In genomic region chr5:105501315-105501714, GRCh38 we compare ENCODE assay signal across 16 cellular contexts.
DNase-seq lines count a peak whose midpoint lies in the region; ATAC-seq and TF ChIP-seq lines count a peak whose summit lies in the region.
"Had no signal": no experiment of that assay in that cellular context is flagged by ENCODE, and none has a peak within 500 bp of the region (broad histone marks: within the 10 kb centered on the region; RNA-seq: fewer than 3 reads in every experiment).

No MANE protein-coding gene starts in this region.

- 0 out of 2 replicates have a peak overlapping the region, but pooled peaks have one; percentile 14 for H3K27ac Mint-ChIP-seq in GM23338
- no peak overlapping the region for H3K27ac Mint-ChIP-seq in CD4-positive, alpha-beta memory T cell
- H3K27ac Mint-ChIP-seq: CD4-positive, alpha-beta T cell; T-helper 17 cell had no signal

- peak; percentile 75 for ATAC-seq in GM23338
- ATAC-seq: HepG2, T-helper 17 cell had no signal

- H4K20me1 ChIP-seq in GM23338 (replicated peaks; ENCODE audit: insufficient read depth), result no peaks in the 10 kb centered on the region

- no peak overlapping the region for H3K4me3 ChIP-seq in GM23338
- H3K4me3 ChIP-seq in CD4-positive, alpha-beta memory T cell (ENCODE audit: low read length in 2 of 2), result no peak overlapping the region
- H3K4me3 ChIP-seq: SJSA1 had no signal

- no peaks in the 10 kb centered on the region for H3K79me2 ChIP-seq in GM23338 (replicated peaks; ENCODE audit: insufficient read depth)

- DNase-seq in NCI-H2107 treated with DMSO at 0.1 percent for 48 hours (lab: John Stamatoyannopoulos, UW; ENCODE audit: unreplicated experiment) (peak; percentile 1), NCI-H2107 (lab: John Stamatoyannopoulos, UW) (no peak), GM23338 (ENCODE audit: low spot score) (no peak), NCI-H748 treated with DMSO at 0.1 percent for 48 hours (lab: John Stamatoyannopoulos, UW) (peak; percentile 14), iPS-NIHi7 (ENCODE audit: extremely low spot score) (peak; percentile 13), 8988T (no peak)
- no peak for DNase-seq in CD4-positive, alpha-beta memory T cell
- DNase-seq in activated CD4-positive, alpha-beta T cell treated with anti-CD3 and anti-CD28 coated beads, Interleukin-2, amount 50 U/mL, for 4 hours, result no peak
- DNase-seq: Calu3; CD4-positive, alpha-beta T cell; KBM-7; NCI-H1105; NCI-H2029; T-helper 17 cell had no signal

- no peaks in the 10 kb centered on the region for H3K9me3 Mint-ChIP-seq in GM23338
- H3K9me3 Mint-ChIP-seq in CD4-positive, alpha-beta memory T cell, result peaks cover 0 to 15% (median 6%) of the 10 kb centered on the region in 8 donors

- H3K4me3 Mint-ChIP-seq in GM23338, result no peak overlapping the region
- H3K4me3 Mint-ChIP-seq in CD4-positive, alpha-beta memory T cell, result no peak overlapping the region
- H3K4me3 Mint-ChIP-seq: CD4-positive, alpha-beta T cell; T-helper 17 cell had no signal

- H3K27me3 ChIP-seq in GM23338 (ENCODE audit: insufficient read depth), result no peaks in the 10 kb centered on the region
- no peaks in the 10 kb centered on the region for H3K27me3 ChIP-seq in CD4-positive, alpha-beta memory T cell (ENCODE audit: insufficient read depth, low read length)
- H3K27me3 ChIP-seq: SJSA1 had no signal

- no peaks in the 10 kb centered on the region for H3F3A ChIP-seq in GM23338 (replicated peaks; ENCODE audit: low read depth)

- H3K9me3 ChIP-seq in CD4-positive, alpha-beta memory T cell (ENCODE audit: control insufficient read depth in 1 of 2, low read length in 2 of 2), result peaks cover 0 to 4% of the 10 kb centered on the region in 2 donors
- H3K9me3 ChIP-seq: SJSA1 had no signal

- no peaks in the 10 kb centered on the region for H3K36me3 ChIP-seq in GM23338 (ENCODE audit: insufficient read depth)
- H3K36me3 ChIP-seq in CD4-positive, alpha-beta memory T cell (ENCODE audit: insufficient read depth, low read length), result no peaks in the 10 kb centered on the region
- H3K36me3 ChIP-seq: SJSA1 had no signal

- POLR2A ChIA-PET in CD4-positive, alpha-beta memory T cell (lab: Charles Lee; ENCODE audit: partially characterized antibody), result no interaction called here

- H3K27ac ChIP-seq in GM23338 (ENCODE audit: low read depth), result no peak overlapping the region
- no peak overlapping the region for H3K27ac ChIP-seq in CD4-positive, alpha-beta memory T cell (ENCODE audit: low read depth, low read length)
- H3K27ac ChIP-seq: SJSA1 had no signal

- no peak overlapping the region for H2AFZ ChIP-seq in GM23338

- intact Hi-C loops in CD4-positive, alpha-beta memory T cell (cut with micrococcal nuclease), result no loop called here

- CTCF ChIA-PET in CD4-positive, alpha-beta memory T cell (lab: Charles Lee; ENCODE audit: partially characterized antibody), result no interaction called here

- no peaks in the 10 kb centered on the region for H3K36me3 Mint-ChIP-seq in GM23338 (ENCODE audit: low read depth)
- H3K36me3 Mint-ChIP-seq in CD4-positive, alpha-beta memory T cell, result no peaks in the 10 kb centered on the region

- H3K4me1 ChIP-seq in GM23338 (ENCODE audit: insufficient read depth), result peaks cover 13% of the 10 kb centered on the region
- H3K4me1 ChIP-seq in CD4-positive, alpha-beta memory T cell (ENCODE audit: insufficient read depth, low read length), result no peaks in the 10 kb centered on the region
- H3K4me1 ChIP-seq: SJSA1 had no signal

- H3K4me2 ChIP-seq in GM23338, result no peak overlapping the region

- H3K27me3 Mint-ChIP-seq in GM23338 (ENCODE audit: insufficient read depth, low read depth, poor library complexity), result no peaks in the 10 kb centered on the region
- no peaks in the 10 kb centered on the region for H3K27me3 Mint-ChIP-seq in CD4-positive, alpha-beta memory T cell
- H3K27me3 Mint-ChIP-seq: CD4-positive, alpha-beta T cell; T-helper 17 cell had no signal

- peaks cover 16% of the 10 kb centered on the region for H3K4me1 Mint-ChIP-seq in GM23338
- H3K4me1 Mint-ChIP-seq in CD4-positive, alpha-beta memory T cell, result no peaks in the 10 kb centered on the region
- H3K4me1 Mint-ChIP-seq: T-helper 17 cell had no signal

- TF ChIP-seq CTCF in GM23338 (conservative IDR thresholded peaks at IDR 0.05; ENCODE audit: low read depth in 2 of 2), result no peak

- H3K9me2 ChIP-seq in GM23338 (ENCODE audit: insufficient read depth), result no peaks in the 10 kb centered on the region

TF ChIP-seq in GM23338, 12 proteins besides CTCF, POLR2A, EP300 and RAD21 (continues in another document):
- TF ChIP-seq CREB1 (CRISPR knock-in tag; IDR thresholded peaks at IDR 0.05; ENCODE audit: low read depth), result no peak
- TF ChIP-seq ZNF331 (CRISPR knock-in tag; IDR thresholded peaks at IDR 0.05; ENCODE audit: low read depth), result no peak
- TF ChIP-seq, protein P1, sequence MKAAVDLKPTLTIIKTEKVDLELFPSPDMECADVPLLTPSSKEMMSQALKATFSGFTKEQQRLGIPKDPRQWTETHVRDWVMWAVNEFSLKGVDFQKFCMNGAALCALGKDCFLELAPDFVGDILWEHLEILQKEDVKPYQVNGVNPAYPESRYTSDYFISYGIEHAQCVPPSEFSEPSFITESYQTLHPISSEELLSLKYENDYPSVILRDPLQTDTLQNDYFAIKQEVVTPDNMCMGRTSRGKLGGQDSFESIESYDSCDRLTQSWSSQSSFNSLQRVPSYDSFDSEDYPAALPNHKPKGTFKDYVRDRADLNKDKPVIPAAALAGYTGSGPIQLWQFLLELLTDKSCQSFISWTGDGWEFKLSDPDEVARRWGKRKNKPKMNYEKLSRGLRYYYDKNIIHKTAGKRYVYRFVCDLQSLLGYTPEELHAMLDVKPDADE (IDR thresholded peaks at IDR 0.05), result no peak
- no peak for TF ChIP-seq ZNF114 (CRISPR knock-in tag; IDR thresholded peaks at IDR 0.05)
- no peak for TF ChIP-seq EZH2phosphoT487 (IDR thresholded peaks at IDR 0.05; ENCODE audit: unreplicated experiment)
- TF ChIP-seq NANOG (IDR thresholded peaks at IDR 0.05; ENCODE audit: borderline replicate concordance), result no peak
- no peak for TF ChIP-seq EZH2 (IDR thresholded peaks at IDR 0.05; ENCODE audit: low read depth, unreplicated experiment)
- TF ChIP-seq POLR2AphosphoS5 (IDR thresholded peaks at IDR 0.05; ENCODE audit: low read depth), result no peak
- no peak for TF ChIP-seq JUNB (IDR thresholded peaks at IDR 0.05; ENCODE audit: unreplicated experiment)
- no peak for TF ChIP-seq STAT1 (IDR thresholded peaks at IDR 0.05; ENCODE audit: unreplicated experiment)
- TF ChIP-seq REST (IDR thresholded peaks at IDR 0.05; ENCODE audit: unreplicated experiment), result no peak

Comparison
In these comparisons a context has a peak if more than half of its experiments do, and no peak if none do; other contexts are left out.
1. DNase-seq: peak in NCI-H2107 treated with DMSO at 0.1 percent for 48 hours (single experiment), NCI-H748 treated with DMSO at 0.1 percent for 48 hours (single experiment) and iPS-NIHi7 (single experiment); none in NCI-H2107 (single experiment), GM23338 (single experiment), 8988T (single experiment), CD4-positive, alpha-beta memory T cell (0 of 5) and activated CD4-positive, alpha-beta T cell treated with anti-CD3 and anti-CD28 coated beads, Interleukin-2, amount 50 U/mL, for 4 hours (0 of 2).